1 cellular context compared by ENCODE assay signal in the genomic region with DNA sequence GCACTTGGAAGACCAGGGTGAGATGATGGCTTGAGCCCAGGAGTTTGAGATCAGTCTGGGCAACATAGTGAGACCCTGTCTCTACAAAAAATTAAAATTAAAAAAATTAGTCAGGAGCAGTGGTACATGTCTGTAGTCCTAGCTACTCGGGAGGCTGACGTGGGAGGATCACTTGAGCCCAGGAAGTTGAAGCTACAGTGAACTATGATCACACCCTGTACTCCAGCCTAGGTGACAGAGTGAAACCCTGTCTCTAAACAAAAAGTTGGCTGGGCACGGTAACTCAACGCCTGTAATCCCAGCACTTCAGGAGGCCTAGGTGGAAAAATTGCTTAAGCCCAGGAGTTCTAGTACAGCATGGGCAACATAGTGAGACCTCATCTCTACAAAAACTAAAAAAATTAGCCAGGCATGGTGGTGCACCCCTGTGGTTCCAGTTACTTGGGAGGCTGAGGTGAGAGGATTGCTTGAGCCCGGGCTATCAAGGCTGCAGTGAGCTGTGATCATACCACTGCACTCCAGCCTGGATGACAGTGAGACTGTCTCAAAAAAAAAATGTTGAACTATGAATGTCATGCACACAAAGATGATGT.
TF ChIP-seq lines count a peak whose summit lies in the region.

No MANE protein-coding gene starts in this region.

TF ChIP-seq in HepG2, 621 proteins besides CTCF, POLR2A, EP300 and RAD21:
- TF ChIP-seq FOXP4 (CRISPR knock-in tag; IDR thresholded peaks at IDR 0.05) = 0 out of 2 replicates have a peak, but pooled peaks have one; percentile 11
- no peak for TF ChIP-seq JARID2 (CRISPR knock-in tag; IDR thresholded peaks at IDR 0.05; ENCODE audit: insufficient replicate concordance)
- TF ChIP-seq HNF4A (CRISPR knock-in tag; IDR thresholded peaks at IDR 0.05) = peak; percentile 23; the same call in 1 of the 2 replicates
- TF ChIP-seq, protein P1, sequence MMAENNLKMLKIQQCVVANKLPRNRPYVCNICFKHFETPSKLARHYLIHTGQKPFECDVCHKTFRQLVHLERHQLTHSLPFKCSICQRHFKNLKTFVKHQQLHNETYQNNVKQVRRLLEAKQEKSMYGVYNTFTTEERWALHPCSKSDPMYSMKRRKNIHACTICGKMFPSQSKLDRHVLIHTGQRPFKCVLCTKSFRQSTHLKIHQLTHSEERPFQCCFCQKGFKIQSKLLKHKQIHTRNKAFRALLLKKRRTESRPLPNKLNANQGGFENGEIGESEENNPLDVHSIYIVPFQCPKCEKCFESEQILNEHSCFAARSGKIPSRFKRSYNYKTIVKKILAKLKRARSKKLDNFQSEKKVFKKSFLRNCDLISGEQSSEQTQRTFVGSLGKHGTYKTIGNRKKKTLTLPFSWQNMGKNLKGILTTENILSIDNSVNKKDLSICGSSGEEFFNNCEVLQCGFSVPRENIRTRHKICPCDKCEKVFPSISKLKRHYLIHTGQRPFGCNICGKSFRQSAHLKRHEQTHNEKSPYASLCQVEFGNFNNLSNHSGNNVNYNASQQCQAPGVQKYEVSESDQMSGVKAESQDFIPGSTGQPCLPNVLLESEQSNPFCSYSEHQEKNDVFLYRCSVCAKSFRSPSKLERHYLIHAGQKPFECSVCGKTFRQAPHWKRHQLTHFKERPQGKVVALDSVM (CRISPR knock-in tag; IDR thresholded peaks at IDR 0.05) = peak; percentile 64; the same call in 1 of the 2 replicates
- 0 out of 2 replicates have a peak, but pooled peaks have one; percentile 39 for TF ChIP-seq ZNF263 (CRISPR knock-in tag; IDR thresholded peaks at IDR 0.05)
- TF ChIP-seq ZNF44 (CRISPR knock-in tag; IDR thresholded peaks at IDR 0.05) = no peak
- peak; percentile 45 for TF ChIP-seq ZNF629 (CRISPR knock-in tag; conservative IDR thresholded peaks at IDR 0.05)
- TF ChIP-seq GABPB1 (CRISPR knock-in tag; IDR thresholded peaks at IDR 0.05) = 0 out of 2 replicates have a peak, but pooled peaks have one; percentile 11
- peak; percentile 26; the same call in 1 of the 2 replicates for TF ChIP-seq ETV5 (CRISPR knock-in tag; IDR thresholded peaks at IDR 0.05; ENCODE audit: borderline replicate concordance)
- TF ChIP-seq ZNF317 (CRISPR knock-in tag; IDR thresholded peaks at IDR 0.05) = 0 out of 2 replicates have a peak, but pooled peaks have one; percentile 52
- TF ChIP-seq, protein P2, sequence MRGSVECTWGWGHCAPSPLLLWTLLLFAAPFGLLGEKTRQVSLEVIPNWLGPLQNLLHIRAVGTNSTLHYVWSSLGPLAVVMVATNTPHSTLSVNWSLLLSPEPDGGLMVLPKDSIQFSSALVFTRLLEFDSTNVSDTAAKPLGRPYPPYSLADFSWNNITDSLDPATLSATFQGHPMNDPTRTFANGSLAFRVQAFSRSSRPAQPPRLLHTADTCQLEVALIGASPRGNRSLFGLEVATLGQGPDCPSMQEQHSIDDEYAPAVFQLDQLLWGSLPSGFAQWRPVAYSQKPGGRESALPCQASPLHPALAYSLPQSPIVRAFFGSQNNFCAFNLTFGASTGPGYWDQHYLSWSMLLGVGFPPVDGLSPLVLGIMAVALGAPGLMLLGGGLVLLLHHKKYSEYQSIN (CRISPR knock-in tag; IDR thresholded peaks at IDR 0.05; ENCODE audit: borderline replicate concordance) = no peak
- peak; percentile 73 for TF ChIP-seq ZNF460 (CRISPR knock-in tag; IDR thresholded peaks at IDR 0.05; ENCODE audit: borderline replicate concordance)
- TF ChIP-seq KMT2B (CRISPR knock-in tag; IDR thresholded peaks at IDR 0.05) = no peak
- TF ChIP-seq, protein P3, sequence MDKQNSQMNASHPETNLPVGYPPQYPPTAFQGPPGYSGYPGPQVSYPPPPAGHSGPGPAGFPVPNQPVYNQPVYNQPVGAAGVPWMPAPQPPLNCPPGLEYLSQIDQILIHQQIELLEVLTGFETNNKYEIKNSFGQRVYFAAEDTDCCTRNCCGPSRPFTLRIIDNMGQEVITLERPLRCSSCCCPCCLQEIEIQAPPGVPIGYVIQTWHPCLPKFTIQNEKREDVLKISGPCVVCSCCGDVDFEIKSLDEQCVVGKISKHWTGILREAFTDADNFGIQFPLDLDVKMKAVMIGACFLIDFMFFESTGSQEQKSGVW (CRISPR knock-in tag; IDR thresholded peaks at IDR 0.05; ENCODE audit: borderline replicate concordance) = no peak
- 0 out of 2 replicates have a peak, but pooled peaks have one; percentile 25 for TF ChIP-seq ZBTB38 (CRISPR knock-in tag; IDR thresholded peaks at IDR 0.05)
- no peak for TF ChIP-seq ZBTB49 (CRISPR knock-in tag; IDR thresholded peaks at IDR 0.05; ENCODE audit: borderline replicate concordance)
- TF ChIP-seq FOXO1 (CRISPR knock-in tag; IDR thresholded peaks at IDR 0.05) = 0 out of 2 replicates have a peak, but pooled peaks have one; percentile 6
